1 cellular context compared by ENCODE assay signal in the genomic region with DNA sequence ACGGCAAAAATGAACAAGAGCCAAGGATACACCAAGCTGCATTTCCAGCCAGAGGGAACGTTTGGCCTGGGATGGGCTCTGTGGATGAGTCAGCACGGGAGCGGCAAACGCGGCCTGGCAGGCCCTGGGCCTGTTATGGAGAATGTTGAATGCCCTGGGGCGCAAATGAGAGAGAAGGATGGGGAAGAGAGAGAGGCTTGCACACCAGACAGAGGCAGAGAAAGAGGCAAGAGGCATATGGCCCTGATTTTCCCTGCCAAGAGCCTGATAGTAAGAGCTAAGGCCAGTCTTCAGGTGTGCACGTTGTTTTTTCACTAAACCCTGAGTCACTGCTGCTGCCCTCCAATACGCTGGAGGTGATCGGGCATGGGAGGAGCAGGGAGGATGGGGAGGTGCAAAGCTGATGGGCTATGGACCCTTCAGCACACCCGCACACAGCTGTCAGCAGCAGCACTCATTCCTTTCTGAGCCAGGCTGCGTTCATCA.
TF ChIP-seq lines count a peak whose summit lies in the region.

No MANE protein-coding gene starts in this region.

TF ChIP-seq in K562, 482 proteins besides CTCF, POLR2A, EP300 and RAD21 (continued from another document):
- TF ChIP-seq ZFP1 (CRISPR knock-in tag; IDR thresholded peaks at IDR 0.05): no peak
- TF ChIP-seq MAFG (tag; conservative IDR thresholded peaks at IDR 0.05): peak; percentile 63
- TF ChIP-seq NFIC (IDR thresholded peaks at IDR 0.05): no peak
- TF ChIP-seq C11orf30 (IDR thresholded peaks at IDR 0.05; ENCODE audit: low read depth): peak; percentile 55
- TF ChIP-seq SNRNP70 (optimal IDR thresholded peaks at IDR 0.05; ENCODE audit: low read depth, low read length): no peak
- TF ChIP-seq, protein P1, sequence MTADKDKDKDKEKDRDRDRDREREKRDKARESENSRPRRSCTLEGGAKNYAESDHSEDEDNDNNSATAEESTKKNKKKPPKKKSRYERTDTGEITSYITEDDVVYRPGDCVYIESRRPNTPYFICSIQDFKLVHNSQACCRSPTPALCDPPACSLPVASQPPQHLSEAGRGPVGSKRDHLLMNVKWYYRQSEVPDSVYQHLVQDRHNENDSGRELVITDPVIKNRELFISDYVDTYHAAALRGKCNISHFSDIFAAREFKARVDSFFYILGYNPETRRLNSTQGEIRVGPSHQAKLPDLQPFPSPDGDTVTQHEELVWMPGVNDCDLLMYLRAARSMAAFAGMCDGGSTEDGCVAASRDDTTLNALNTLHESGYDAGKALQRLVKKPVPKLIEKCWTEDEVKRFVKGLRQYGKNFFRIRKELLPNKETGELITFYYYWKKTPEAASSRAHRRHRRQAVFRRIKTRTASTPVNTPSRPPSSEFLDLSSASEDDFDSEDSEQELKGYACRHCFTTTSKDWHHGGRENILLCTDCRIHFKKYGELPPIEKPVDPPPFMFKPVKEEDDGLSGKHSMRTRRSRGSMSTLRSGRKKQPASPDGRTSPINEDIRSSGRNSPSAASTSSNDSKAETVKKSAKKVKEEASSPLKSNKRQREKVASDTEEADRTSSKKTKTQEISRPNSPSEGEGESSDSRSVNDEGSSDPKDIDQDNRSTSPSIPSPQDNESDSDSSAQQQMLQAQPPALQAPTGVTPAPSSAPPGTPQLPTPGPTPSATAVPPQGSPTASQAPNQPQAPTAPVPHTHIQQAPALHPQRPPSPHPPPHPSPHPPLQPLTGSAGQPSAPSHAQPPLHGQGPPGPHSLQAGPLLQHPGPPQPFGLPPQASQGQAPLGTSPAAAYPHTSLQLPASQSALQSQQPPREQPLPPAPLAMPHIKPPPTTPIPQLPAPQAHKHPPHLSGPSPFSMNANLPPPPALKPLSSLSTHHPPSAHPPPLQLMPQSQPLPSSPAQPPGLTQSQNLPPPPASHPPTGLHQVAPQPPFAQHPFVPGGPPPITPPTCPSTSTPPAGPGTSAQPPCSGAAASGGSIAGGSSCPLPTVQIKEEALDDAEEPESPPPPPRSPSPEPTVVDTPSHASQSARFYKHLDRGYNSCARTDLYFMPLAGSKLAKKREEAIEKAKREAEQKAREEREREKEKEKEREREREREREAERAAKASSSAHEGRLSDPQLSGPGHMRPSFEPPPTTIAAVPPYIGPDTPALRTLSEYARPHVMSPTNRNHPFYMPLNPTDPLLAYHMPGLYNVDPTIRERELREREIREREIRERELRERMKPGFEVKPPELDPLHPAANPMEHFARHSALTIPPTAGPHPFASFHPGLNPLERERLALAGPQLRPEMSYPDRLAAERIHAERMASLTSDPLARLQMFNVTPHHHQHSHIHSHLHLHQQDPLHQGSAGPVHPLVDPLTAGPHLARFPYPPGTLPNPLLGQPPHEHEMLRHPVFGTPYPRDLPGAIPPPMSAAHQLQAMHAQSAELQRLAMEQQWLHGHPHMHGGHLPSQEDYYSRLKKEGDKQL (CRISPR knock-in tag; IDR thresholded peaks at IDR 0.05; ENCODE audit: borderline replicate concordance): no peak
- no peak for TF ChIP-seq HCFC1 (IDR thresholded peaks at IDR 0.05; ENCODE audit: low read depth, low read length)
- TF ChIP-seq XRCC4 (IDR thresholded peaks at IDR 0.05; ENCODE audit: extremely low read depth, insufficient read depth, insufficient read length): no peak
- TF ChIP-seq, protein P2, sequence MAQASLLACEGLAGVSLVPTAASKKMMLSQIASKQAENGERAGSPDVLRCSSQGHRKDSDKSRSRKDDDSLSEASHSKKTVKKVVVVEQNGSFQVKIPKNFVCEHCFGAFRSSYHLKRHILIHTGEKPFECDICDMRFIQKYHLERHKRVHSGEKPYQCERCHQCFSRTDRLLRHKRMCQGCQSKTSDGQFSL (CRISPR knock-in tag; IDR thresholded peaks at IDR 0.05): no peak
- TF ChIP-seq, protein P2 (tag; IDR thresholded peaks at IDR 0.05): no peak
